In genomic region chr21:46357684-46358425, GRCh38 we compare ENCODE assay signal across 2 cellular contexts.
TF ChIP-seq lines count a peak whose summit lies in the region.

No MANE protein-coding gene starts in this region.

TF ChIP-seq in GM12891, 5 proteins besides CTCF, POLR2A, EP300 and RAD21:
- TF ChIP-seq POLR2AphosphoS5 (IDR thresholded peaks at IDR 0.05; ENCODE audit: low read depth, low read length) (no peak), TAF1 (IDR thresholded peaks at IDR 0.05; ENCODE audit: low read depth, low read length) (no peak), POU2F2 (IDR thresholded peaks at IDR 0.05; ENCODE audit: low read depth, low read length) (no peak), SPI1 (IDR thresholded peaks at IDR 0.05; ENCODE audit: low read depth, low read length) (no peak), PAX5 (IDR thresholded peaks at IDR 0.05; ENCODE audit: insufficient read depth, low read length, severe bottlenecking) (no peak)
TF ChIP-seq in GM12891: peak in this region for 0.

TF ChIP-seq in K562, 482 proteins besides CTCF, POLR2A, EP300 and RAD21:
- TF ChIP-seq POLR2G (IDR thresholded peaks at IDR 0.05; ENCODE audit: low read depth, low read length) (0 out of 2 replicates have a peak, but pooled peaks have one; percentile 24), DNMT1 (IDR thresholded peaks at IDR 0.05) (no peak)
